In genomic region chr11:77650165-77650564, GRCh38 we compare ENCODE assay signal across 25 cellular contexts.
"Had no signal": no experiment of that assay in that cellular context is flagged by ENCODE, and none has a peak within 500 bp of the region (broad histone marks: within the 10 kb centered on the region; RNA-seq: fewer than 3 reads in every experiment).

No MANE protein-coding gene starts in this region.

- H3K27me3 ChIP-seq: ovary, stomach, thyroid gland, tibial nerve, upper lobe of left lung, vagina had no signal

- H3K9ac ChIP-seq: parathyroid adenoma had no signal

- H3K27ac ChIP-seq: neutrophil, ovary, parathyroid adenoma, psoas muscle, skin epidermis, stomach, thoracic aorta, thyroid gland, tibial nerve, upper lobe of left lung, vagina had no signal

- H2AFZ ChIP-seq: parathyroid adenoma had no signal

- H3K4me3 ChIP-seq: ovary, psoas muscle, skin epidermis, stomach, thoracic aorta, thyroid gland, tibial nerve, upper lobe of left lung, vagina had no signal

- DNase-seq: naive thymus-derived CD8-positive, alpha-beta T cell; nephron progenitor cell; nucleus accumbens; ovary; psoas muscle; right cardiac atrium; stimulated activated CD4-positive, alpha-beta T cell treated with anti-CD3 and anti-CD28 coated beads, Interleukin-15, amount 100 ng/mL, for 24 hours; stimulated activated CD4-positive, alpha-beta T cell treated with anti-CD3 and anti-CD28 coated beads, Interleukin-2, amount 100 ng/mL, for 24 hours; stimulated activated CD4-positive, alpha-beta T cell treated with anti-CD3 and anti-CD28 coated beads, Interleukin-2, amount 100 ng/mL, for 48 hours; stimulated activated CD4-positive, alpha-beta T cell treated with anti-CD3 and anti-CD28 coated beads, Interleukin-4, amount 100 ng/mL, for 24 hours; stimulated activated naive B cell treated with anti-CD40 and anti-IgM and Interleukin-4, amounts not matched to agents 10 μg/mL and 1 μg/mL and 100 μg/mL, for 72 hours; stimulated activated naive CD4-positive, alpha-beta T cell treated with Interleukin-2 at 50 U/mL for 16 hours; stomach; thyroid gland; upper lobe of left lung had no signal

- H3K36me3 ChIP-seq: neutrophil, ovary, stomach, thoracic aorta, thyroid gland, tibial nerve, upper lobe of left lung, vagina had no signal

- FAIRE-seq: urothelium cell line had no signal

- H3K9me3 ChIP-seq: neutrophil, ovary, psoas muscle, stomach, thoracic aorta, thyroid gland, tibial nerve, upper lobe of left lung, vagina had no signal

- ATAC-seq: naive thymus-derived CD8-positive, alpha-beta T cell; natural killer cell treated with Interleukin-12 subunit alpha and Interleukin-12 subunit beta and Interleukin-15 and Interleukin-18, amount 100 ng/mL, for 72 hours; psoas muscle; right cardiac atrium; sciatic nerve; stimulated activated effector memory CD8-positive, alpha-beta T cell treated with anti-CD3 and anti-CD28 coated beads, Interleukin-12 subunit alpha, Interleukin-12 subunit beta, amount 100 ng/mL, for 72 hours; stimulated activated naive B cell treated with anti-CD40 and anti-IgM and Interleukin-4, amounts not matched to agents 10 μg/mL and 1 μg/mL and 100 μg/mL, for 72 hours had no signal

- H3K79me2 ChIP-seq: parathyroid adenoma had no signal

- H3K4me1 ChIP-seq: parathyroid adenoma, psoas muscle, stomach, thyroid gland, tibial nerve, upper lobe of left lung, vagina had no signal
